ENCODE assay signal across 10 cellular contexts in genomic region chr6:34242252-34243130, GRCh38. TPM values are rescaled to one million over a fixed set of nuclear protein-coding genes. Genes with fewer than 3 reads are reported as not detected.
A peak's percentile ranks its signal among the peaks of the same experiment; 100 is the strongest.
DNase-seq lines count a peak whose midpoint lies in the region; ATAC-seq and TF ChIP-seq lines count a peak whose summit lies in the region.
"Had no signal": no experiment of that assay in that cellular context is flagged by ENCODE, and none has a peak within 500 bp of the region (broad histone marks: within the 10 kb centered on the region; RNA-seq: fewer than 3 reads in every experiment).

No MANE protein-coding gene starts in this region.

- H3K9me3 ChIP-seq in right cardiac atrium (ENCODE audit: control insufficient read depth, low read length) (no peaks in the 10 kb centered on the region), upper lobe of right lung (no peaks in the 10 kb centered on the region)
- H3K9me3 ChIP-seq: pancreas had no signal

- H3K27ac ChIP-seq in right cardiac atrium (ENCODE audit: low read length) (no peak overlapping the region), epithelial cell of prostate (peak overlapping the region; percentile 93), upper lobe of right lung (no peak overlapping the region)
- H3K27ac ChIP-seq: pancreas had no signal

- H3K4me1 ChIP-seq in right cardiac atrium (ENCODE audit: control insufficient read depth, insufficient read depth, low read length) (no peaks in the 10 kb centered on the region), upper lobe of right lung (peaks cover 13% of the 10 kb centered on the region)

- peak; percentile 49 for DNase-seq in cardiac septum (ENCODE audit: low spot score)
- no peak for DNase-seq in right cardiac atrium
- peak; percentile 26 for DNase-seq in SW480 (ENCODE audit: low spot score)
- no peak for DNase-seq in epithelial cell of prostate (ENCODE audit: low read depth, low spot score)
- DNase-seq in upper lobe of right lung: peak; percentile 45
- no peak for DNase-seq in SKM-1 treated with dmso at 0.1 percent for 144 hours (lab: John Stamatoyannopoulos, UW; ENCODE audit: unreplicated experiment)
- DNase-seq in midbrain (lab: John Stamatoyannopoulos, UW): no peak
- DNase-seq in dedifferentiated amniotic fluid mesenchymal stem cell (ENCODE audit: extremely low spot score): no peak
- DNase-seq: NCI-H526 had no signal

- TF ChIP-seq CTCF in upper lobe of right lung (IDR thresholded peaks at IDR 0.05): no peak

- H3K27me3 ChIP-seq in right cardiac atrium (ENCODE audit: control insufficient read depth, insufficient read depth) (no peaks in the 10 kb centered on the region), upper lobe of right lung (no peaks in the 10 kb centered on the region)
- H3K27me3 ChIP-seq: pancreas had no signal

- H3K36me3 ChIP-seq in upper lobe of right lung: peaks cover 23% of the 10 kb centered on the region
- H3K36me3 ChIP-seq: pancreas had no signal

- 87% methylated on average over 7 of the region's 7 CpGs for WGBS in right cardiac atrium

- ATAC-seq in right cardiac atrium: no peak
- ATAC-seq in upper lobe of right lung: no peak
- ATAC-seq: pancreas had no signal

- intact Hi-C loops in cardiac septum (cut with DNase I): no loop called here
- intact Hi-C loops in right cardiac atrium (cut with DNase I): no loop called here
- intact Hi-C loops in upper lobe of right lung (cut with DNase I): loop anchor here (10.0 kb wide), 1 partner anchor 172 kb away; no protein-coding TSS in a partner anchor

- H3K4me3 ChIP-seq in right cardiac atrium (ENCODE audit: low read length): no peak overlapping the region
- H3K4me3 ChIP-seq in upper lobe of right lung: no peak overlapping the region
- H3K4me3 ChIP-seq: pancreas had no signal

RNA-seq across cellular contexts. Expression of gene HMGA1, which starts 5.8 kb away (rescaled TPM):
- 36.4 TPM for total RNA-seq in cardiac septum
- 10 to 100 TPM; 34.5 to 43.0 (median 39.0) TPM for total RNA-seq in right cardiac atrium
- 29.7 TPM for polyA plus RNA-seq in right cardiac atrium
- 54.7 TPM for total RNA-seq in upper lobe of right lung

RNA-seq across cellular contexts. Expression of gene SMIM29, which starts 6.3 kb away (rescaled TPM):
- total RNA-seq in cardiac septum (27.1 TPM), right cardiac atrium (10 to 100 TPM; 17.0 to 25.5 (median 22.4) TPM), upper lobe of right lung (32.6 TPM)
- 34.8 TPM for polyA plus RNA-seq in right cardiac atrium

Comparison
In these comparisons a context has a peak if more than half of its experiments do, and no peak if none do; other contexts are left out.
1. DNase-seq: peak in cardiac septum (single experiment), SW480 (single experiment) and upper lobe of right lung (single experiment); none in right cardiac atrium (0 of 3), epithelial cell of prostate (single experiment), SKM-1 treated with dmso at 0.1 percent for 144 hours (single experiment), midbrain (single experiment) and dedifferentiated amniotic fluid mesenchymal stem cell (single experiment).